14 cellular contexts compared by ENCODE assay signal in the genomic region with DNA sequence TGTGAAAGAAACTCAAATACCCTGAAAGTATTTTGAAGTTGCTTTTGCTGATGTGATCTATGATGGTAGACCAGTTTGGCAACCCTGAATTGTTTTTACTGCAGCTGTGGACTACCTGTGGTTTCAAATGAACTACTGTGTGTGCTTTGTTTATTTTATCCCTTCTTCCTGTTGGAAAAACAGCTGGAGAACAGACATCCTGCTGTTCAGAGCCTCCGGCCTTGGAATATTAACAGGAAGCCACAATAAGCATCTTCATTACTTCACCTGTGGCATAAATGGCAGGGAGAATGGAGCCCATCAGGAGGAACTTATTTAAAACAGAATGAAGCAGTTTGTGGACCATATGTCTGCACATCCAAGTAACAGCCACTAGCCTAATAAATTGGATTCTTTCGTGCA.
DNase-seq lines count a peak whose midpoint lies in the region; ATAC-seq, FAIRE-seq and TF ChIP-seq lines count a peak whose summit lies in the region.
"Had no signal": no experiment of that assay in that cellular context is flagged by ENCODE, and none has a peak within 500 bp of the region (broad histone marks: within the 10 kb centered on the region; RNA-seq: fewer than 3 reads in every experiment).

No MANE protein-coding gene starts in this region.

- H3K4me2 ChIP-seq in HCT116 (ENCODE audit: low read length) = no peak overlapping the region

- no peak for TF ChIP-seq POLR2A in HCT116 (IDR thresholded peaks at IDR 0.05; ENCODE audit: borderline replicate concordance, extremely low read depth, insufficient read depth, insufficient read length)

- POLR2A ChIA-PET in BJ (lab: Charles Lee) = no interaction called here
- POLR2A ChIA-PET in HCT116 (lab: Charles Lee) = no interaction called here

- no peaks in the 10 kb centered on the region for H3K9me2 ChIP-seq in HCT116 (ENCODE audit: insufficient read depth)

- H3K9ac ChIP-seq in HCT116 (ENCODE audit: low read length) = no peak overlapping the region

- CTCF ChIA-PET in BJ (lab: Yijun Ruan, JAX) (interaction anchor here (0.9 to 1.4 kb wide), 2 partner anchors 131 to 214 kb away, joined by 3 to 4 read pairs; no protein-coding TSS in a partner anchor), HCT116 (lab: Charles Lee) (no interaction called here)

- no peak overlapping the region for H3K4me3 ChIP-seq in BJ (ENCODE audit: low read depth, low read length)
- no peak overlapping the region for H3K4me3 ChIP-seq in HCT116 (replicated peaks in 1 of 2; ENCODE audit: low read depth in 1 of 2, low read length in 2 of 2)
- H3K4me3 ChIP-seq: gastroesophageal sphincter had no signal

- intact Hi-C loops in HCT116 (cut with micrococcal nuclease) = no loop called here

- no peak overlapping the region for H2AFZ ChIP-seq in HCT116 (ENCODE audit: low read depth, low read length, poor library complexity, severe bottlenecking)

- H3K27me3 ChIP-seq in BJ (ENCODE audit: control insufficient read depth, insufficient read depth, low read length) = no peaks in the 10 kb centered on the region
- H3K27me3 ChIP-seq in HCT116 (ENCODE audit: insufficient read depth, low read length) = no peaks in the 10 kb centered on the region
- H3K27me3 ChIP-seq: gastroesophageal sphincter had no signal

- H3K36me3 ChIP-seq in BJ (ENCODE audit: control insufficient read depth, insufficient read depth, low read length) = no peaks in the 10 kb centered on the region
- H3K36me3 ChIP-seq in HCT116 (ENCODE audit: control insufficient read depth in 1 of 2, insufficient read depth in 2 of 2, low read length in 2 of 2) = no peaks in the 10 kb centered on the region
- H3K36me3 ChIP-seq: gastroesophageal sphincter had no signal

- no TSS peak for BruUV-seq in HCT116 (replicated peaks; lab: Mats Ljungman, UMichigan)

- no peaks in the 10 kb centered on the region for H3K79me2 ChIP-seq in HCT116 (ENCODE audit: insufficient read depth, low read length)

- no peak for TF ChIP-seq RAD21 in HCT116 (IDR thresholded peaks at IDR 0.05; ENCODE audit: low read depth)

- peaks cover 3 to 7% of the 10 kb centered on the region in 2 experiments; a peak in 2 of 4 replicates for H3K4me1 ChIP-seq in HCT116 (ENCODE audit: control insufficient read depth in 1 of 2, insufficient read depth in 2 of 2, low read length in 2 of 2)

- H3K27ac ChIP-seq in HCT116 (ENCODE audit: low read depth, low read length) = no peak overlapping the region
- H3K27ac ChIP-seq: gastroesophageal sphincter had no signal

- H3K9me3 ChIP-seq in HCT116 (ENCODE audit: control insufficient read depth in 1 of 2, insufficient read depth in 1 of 2, low read depth in 1 of 2, low read length in 2 of 2) = no peaks in the 10 kb centered on the region
- H3K9me3 ChIP-seq: gastroesophageal sphincter had no signal

- RAD21 ChIA-PET in HCT116 (lab: Charles Lee; ENCODE audit: low non-redundant PET in 1 of 2, low total read pairs in 2 of 2, uncharacterized antibody in 2 of 2, unreplicated experiment in 2 of 2) = no interaction called here

- TF ChIP-seq CTCF in BJ (IDR thresholded peaks at IDR 0.05; ENCODE audit: insufficient read depth, low read depth, low read length) (no peak), HCT116 (IDR thresholded peaks at IDR 0.05 in 2 of 3, conservative IDR thresholded peaks at IDR 0.05 in 1 of 3; ENCODE audit: borderline replicate concordance in 1 of 3, insufficient read depth in 1 of 3, low read depth in 2 of 3, low read length in 2 of 3) (no peak), D721Med (IDR thresholded peaks at IDR 0.05; ENCODE audit: insufficient read depth, missing control alignments) (no peak)

- peak; percentile 41 for DNase-seq in BJ (ENCODE audit: low read depth)
- DNase-seq in HCT116 (ENCODE audit: low read depth, low spot score) = peak; percentile 10
- DNase-seq in NCI-H69 (lab: John Stamatoyannopoulos, UW) = peak; percentile 95
- DNase-seq in iPS DF 19.7 (ENCODE audit: low read depth, low spot score) = peak; percentile 33
- DNase-seq in NOMO-1 treated with DMSO at 0.1 percent for 48 hours (lab: John Stamatoyannopoulos, UW; ENCODE audit: unreplicated experiment) = no peak
- no peak for DNase-seq in stimulated activated naive CD4-positive, alpha-beta T cell treated with Interleukin-2 at 50 U/mL for 16 hours (lab: John Stamatoyannopoulos, UW)
- DNase-seq in D721Med (ENCODE audit: insufficient read length, low spot score) = no peak
- no peak for DNase-seq in cortex of kidney (lab: John Stamatoyannopoulos, UW)
- DNase-seq: activated CD4-positive, alpha-beta T cell treated with anti-CD3 and anti-CD28 coated beads for 4 hours; activated T-cell treated with anti-CD3 and anti-CD28 coated beads, Interleukin-2, amount 50 U/mL, for 24 hours; MV-4-11; NCI-H524 treated with DMSO at 0.1 percent for 48 hours had no signal

- no peaks in the 10 kb centered on the region for H4K20me1 ChIP-seq in HCT116 (ENCODE audit: insufficient read depth)

- FAIRE-seq in D721Med (lab: Jason Lieb, UNC) = no peak
- FAIRE-seq: keratinocyte had no signal

- ATAC-seq in HCT116 = no peak; the same call in 1 of the 2 replicates
- ATAC-seq: gastroesophageal sphincter had no signal

TF ChIP-seq in HCT116, 20 proteins besides CTCF, POLR2A, EP300 and RAD21:
- TF ChIP-seq, protein P1, sequence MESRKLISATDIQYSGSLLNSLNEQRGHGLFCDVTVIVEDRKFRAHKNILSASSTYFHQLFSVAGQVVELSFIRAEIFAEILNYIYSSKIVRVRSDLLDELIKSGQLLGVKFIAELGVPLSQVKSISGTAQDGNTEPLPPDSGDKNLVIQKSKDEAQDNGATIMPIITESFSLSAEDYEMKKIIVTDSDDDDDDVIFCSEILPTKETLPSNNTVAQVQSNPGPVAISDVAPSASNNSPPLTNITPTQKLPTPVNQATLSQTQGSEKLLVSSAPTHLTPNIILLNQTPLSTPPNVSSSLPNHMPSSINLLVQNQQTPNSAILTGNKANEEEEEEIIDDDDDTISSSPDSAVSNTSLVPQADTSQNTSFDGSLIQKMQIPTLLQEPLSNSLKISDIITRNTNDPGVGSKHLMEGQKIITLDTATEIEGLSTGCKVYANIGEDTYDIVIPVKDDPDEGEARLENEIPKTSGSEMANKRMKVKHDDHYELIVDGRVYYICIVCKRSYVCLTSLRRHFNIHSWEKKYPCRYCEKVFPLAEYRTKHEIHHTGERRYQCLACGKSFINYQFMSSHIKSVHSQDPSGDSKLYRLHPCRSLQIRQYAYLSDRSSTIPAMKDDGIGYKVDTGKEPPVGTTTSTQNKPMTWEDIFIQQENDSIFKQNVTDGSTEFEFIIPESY (IDR thresholded peaks at IDR 0.05; ENCODE audit: extremely low read depth, insufficient replicate concordance, low read length) = no peak
- TF ChIP-seq SRF (IDR thresholded peaks at IDR 0.05; ENCODE audit: low read depth) (no peak), JUND (IDR thresholded peaks at IDR 0.05) (no peak; the same call in 1 of the 2 replicates), CBX3 (IDR thresholded peaks at IDR 0.05; ENCODE audit: low read depth) (0 out of 2 replicates have a peak, but pooled peaks have one; percentile 27), SP1 (IDR thresholded peaks at IDR 0.05; ENCODE audit: low read depth) (no peak), ZNF274 (IDR thresholded peaks at IDR 0.05; ENCODE audit: low read depth, low read length) (no peak), EGR1 (IDR thresholded peaks at IDR 0.05; ENCODE audit: low read depth) (no peak)
- TF ChIP-seq, protein P2, sequence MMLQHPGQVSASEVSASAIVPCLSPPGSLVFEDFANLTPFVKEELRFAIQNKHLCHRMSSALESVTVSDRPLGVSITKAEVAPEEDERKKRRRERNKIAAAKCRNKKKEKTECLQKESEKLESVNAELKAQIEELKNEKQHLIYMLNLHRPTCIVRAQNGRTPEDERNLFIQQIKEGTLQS (IDR thresholded peaks at IDR 0.05) = no peak

Comparison
In these comparisons a context has a peak if more than half of its experiments do, and no peak if none do; other contexts are left out.
1. DNase-seq: peak in BJ (single experiment), HCT116 (single experiment), NCI-H69 (single experiment) and iPS DF 19.7 (single experiment); none in NOMO-1 treated with DMSO at 0.1 percent for 48 hours (single experiment), stimulated activated naive CD4-positive, alpha-beta T cell treated with Interleukin-2 at 50 U/mL for 16 hours (single experiment), D721Med (single experiment) and cortex of kidney (single experiment).